Comparison of ENCODE assay signal across 8 cellular contexts in the genomic region with DNA sequence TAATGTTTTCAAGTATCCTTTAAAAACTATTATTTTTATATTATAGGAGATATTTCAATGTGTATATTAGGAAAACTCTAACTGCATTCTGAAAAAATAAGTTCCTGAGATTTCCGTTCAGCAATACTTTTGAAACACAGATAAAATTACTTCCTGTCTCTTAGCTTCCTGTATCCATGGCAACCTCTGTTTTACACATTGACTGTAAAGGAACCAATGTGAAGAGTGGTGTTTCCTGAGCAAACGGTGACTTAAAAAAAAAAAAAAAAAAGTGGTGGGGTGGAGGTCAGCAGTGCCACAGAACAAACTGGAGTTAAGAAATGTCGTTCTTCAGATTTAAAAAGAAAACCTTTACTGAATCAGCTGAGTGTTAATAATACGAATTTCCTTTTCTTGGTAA. TPM values are rescaled to one million over a fixed set of nuclear protein-coding genes. Genes with fewer than 3 reads are reported as not detected.
DNase-seq lines count a peak whose midpoint lies in the region; ATAC-seq and TF ChIP-seq lines count a peak whose summit lies in the region.

A gene with protein sequence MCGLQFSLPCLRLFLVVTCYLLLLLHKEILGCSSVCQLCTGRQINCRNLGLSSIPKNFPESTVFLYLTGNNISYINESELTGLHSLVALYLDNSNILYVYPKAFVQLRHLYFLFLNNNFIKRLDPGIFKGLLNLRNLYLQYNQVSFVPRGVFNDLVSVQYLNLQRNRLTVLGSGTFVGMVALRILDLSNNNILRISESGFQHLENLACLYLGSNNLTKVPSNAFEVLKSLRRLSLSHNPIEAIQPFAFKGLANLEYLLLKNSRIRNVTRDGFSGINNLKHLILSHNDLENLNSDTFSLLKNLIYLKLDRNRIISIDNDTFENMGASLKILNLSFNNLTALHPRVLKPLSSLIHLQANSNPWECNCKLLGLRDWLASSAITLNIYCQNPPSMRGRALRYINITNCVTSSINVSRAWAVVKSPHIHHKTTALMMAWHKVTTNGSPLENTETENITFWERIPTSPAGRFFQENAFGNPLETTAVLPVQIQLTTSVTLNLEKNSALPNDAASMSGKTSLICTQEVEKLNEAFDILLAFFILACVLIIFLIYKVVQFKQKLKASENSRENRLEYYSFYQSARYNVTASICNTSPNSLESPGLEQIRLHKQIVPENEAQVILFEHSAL (plus strand): TSS at position 280 of the 400 bp plus-strand sequence. CDS start 620 bp downstream, outside the sequence.

- H3K27me3 ChIP-seq in GM06990 (replicated peaks; ENCODE audit: control insufficient read depth, insufficient read depth, low read length) = no peaks in the 10 kb centered on the region
- no peaks in the 10 kb centered on the region for H3K27me3 ChIP-seq in ascending aorta

- H3K4me1 ChIP-seq in ascending aorta (no peaks in the 10 kb centered on the region), mesodermal cell (ENCODE audit: control insufficient read depth, insufficient read depth, low read length, poor library complexity, severe bottlenecking) (peaks cover 11% of the 10 kb centered on the region)

- H3K4me3 ChIP-seq in GM06990 (replicated peaks; ENCODE audit: low read depth, low read length) (no peak within 1 kb of the TSS), ascending aorta (no peak within 1 kb of the TSS), mesodermal cell (ENCODE audit: extremely low read depth, insufficient read depth, low read length, poor library complexity, severe bottlenecking) (peak within 1 kb of the TSS; percentile 20)

- no CpG with 5 or more reads among the region's 4 CpGs for WGBS in mesodermal cell (ENCODE audit: insufficient coverage in 2 of 2), 2 experiments

- ATAC-seq in GM21360 (IDR thresholded peaks at IDR 0.05; ENCODE audit: unreplicated experiment) (peak; percentile 70), HG03565 (IDR thresholded peaks at IDR 0.05; ENCODE audit: unreplicated experiment) (peak; percentile 83)

- TF ChIP-seq CTCF in GM06990 (IDR thresholded peaks at IDR 0.05; ENCODE audit: insufficient read depth, low read length, poor library complexity, severe bottlenecking) = no peak
- TF ChIP-seq CTCF in ascending aorta (IDR thresholded peaks at IDR 0.05) = no peak

- intact Hi-C loops in ascending aorta (cut with DNase I) = no loop called here

- no peaks in the 10 kb centered on the region for H3K9me3 ChIP-seq in ascending aorta
- no peaks in the 10 kb centered on the region for H3K9me3 ChIP-seq in mesodermal cell (ENCODE audit: control insufficient read depth, low read length)

- no peaks in the 10 kb centered on the region for H3K36me3 ChIP-seq in GM06990 (ENCODE audit: control insufficient read depth, insufficient read depth, low read length)
- H3K36me3 ChIP-seq in ascending aorta = no peaks in the 10 kb centered on the region
- no peaks in the 10 kb centered on the region for H3K36me3 ChIP-seq in mesodermal cell (ENCODE audit: control insufficient read depth, insufficient read depth, low read length)

- H3K27ac ChIP-seq in ascending aorta (no peak within 1 kb of the TSS), mesodermal cell (ENCODE audit: low read depth, low read length, severe bottlenecking) (no peak within 1 kb of the TSS)

- peak; percentile 20 for DNase-seq in GM06990 (ENCODE audit: extremely low read depth, insufficient read length)
- DNase-seq in ascending aorta (ENCODE audit: low spot score in 2 of 2) = no peak
- DNase-seq in LoVo (ENCODE audit: low spot score) = no peak
- DNase-seq in COR-L47 (lab: John Stamatoyannopoulos, UW) = no peak
- DNase-seq in DMS 273 treated with DMSO at 0.1 percent for 48 hours (lab: John Stamatoyannopoulos, UW) = no peak

RNA-seq across cellular contexts. Expression of the gene that starts here (rescaled TPM):
- total RNA-seq in ascending aorta = 11.8 TPM
- 4.3 TPM for polyA plus RNA-seq in mesodermal cell (2013, experiment 1 of 2)
- 3.4 TPM for polyA plus RNA-seq in mesodermal cell (2013, experiment 2 of 2)
